ENCODE assay signal across 1 cellular context in the genomic region with DNA sequence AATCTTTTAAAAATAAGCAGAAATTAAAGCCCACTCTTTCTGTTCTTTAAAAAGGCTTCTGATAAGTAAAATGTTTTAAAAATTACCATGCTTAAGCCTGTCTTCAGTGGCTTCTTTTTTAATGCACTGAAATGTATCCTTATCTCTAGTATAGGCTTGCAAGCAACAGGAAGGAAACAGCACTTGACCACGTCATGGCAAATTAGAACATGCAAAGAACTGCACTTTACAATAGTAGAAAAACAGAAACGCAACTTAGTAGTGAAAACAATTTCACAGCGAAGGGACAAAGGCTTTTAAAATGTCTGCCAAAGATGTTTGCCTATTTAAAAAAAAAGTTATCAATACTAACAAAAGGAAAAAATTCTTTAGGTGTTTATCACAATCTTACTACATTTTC.
TF ChIP-seq lines count a peak whose summit lies in the region.

No MANE protein-coding gene starts in this region.

TF ChIP-seq in HEK293, 187 proteins besides CTCF, POLR2A, EP300 and RAD21 (continued from another document):
- TF ChIP-seq ZNF202 (tag by site-specific recombination; IDR thresholded peaks at IDR 0.05; ENCODE audit: borderline replicate concordance) = no peak
- TF ChIP-seq ZNF610 (tag by site-specific recombination; IDR thresholded peaks at IDR 0.05; ENCODE audit: borderline replicate concordance) = no peak
- TF ChIP-seq ZNF558 (tag by site-specific recombination; IDR thresholded peaks at IDR 0.05) = no peak
- TF ChIP-seq, protein P1, sequence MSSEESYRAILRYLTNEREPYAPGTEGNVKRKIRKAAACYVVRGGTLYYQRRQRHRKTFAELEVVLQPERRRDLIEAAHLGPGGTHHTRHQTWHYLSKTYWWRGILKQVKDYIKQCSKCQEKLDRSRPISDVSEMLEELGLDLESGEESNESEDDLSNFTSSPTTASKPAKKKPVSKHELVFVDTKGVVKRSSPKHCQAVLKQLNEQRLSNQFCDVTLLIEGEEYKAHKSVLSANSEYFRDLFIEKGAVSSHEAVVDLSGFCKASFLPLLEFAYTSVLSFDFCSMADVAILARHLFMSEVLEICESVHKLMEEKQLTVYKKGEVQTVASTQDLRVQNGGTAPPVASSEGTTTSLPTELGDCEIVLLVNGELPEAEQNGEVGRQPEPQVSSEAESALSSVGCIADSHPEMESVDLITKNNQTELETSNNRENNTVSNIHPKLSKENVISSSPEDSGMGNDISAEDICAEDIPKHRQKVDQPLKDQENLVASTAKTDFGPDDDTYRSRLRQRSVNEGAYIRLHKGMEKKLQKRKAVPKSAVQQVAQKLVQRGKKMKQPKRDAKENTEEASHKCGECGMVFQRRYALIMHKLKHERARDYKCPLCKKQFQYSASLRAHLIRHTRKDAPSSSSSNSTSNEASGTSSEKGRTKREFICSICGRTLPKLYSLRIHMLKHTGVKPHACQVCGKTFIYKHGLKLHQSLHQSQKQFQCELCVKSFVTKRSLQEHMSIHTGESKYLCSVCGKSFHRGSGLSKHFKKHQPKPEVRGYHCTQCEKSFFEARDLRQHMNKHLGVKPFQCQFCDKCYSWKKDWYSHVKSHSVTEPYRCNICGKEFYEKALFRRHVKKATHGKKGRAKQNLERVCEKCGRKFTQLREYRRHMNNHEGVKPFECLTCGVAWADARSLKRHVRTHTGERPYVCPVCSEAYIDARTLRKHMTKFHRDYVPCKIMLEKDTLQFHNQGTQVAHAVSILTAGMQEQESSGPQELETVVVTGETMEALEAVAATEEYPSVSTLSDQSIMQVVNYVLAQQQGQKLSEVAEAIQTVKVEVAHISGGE (tag by site-specific recombination; conservative IDR thresholded peaks at IDR 0.05; ENCODE audit: low read depth) = no peak
- no peak for TF ChIP-seq ZNF133 (tag by site-specific recombination; IDR thresholded peaks at IDR 0.05)
- peak; percentile 26; the same call in 1 of the 2 replicates for TF ChIP-seq ZNF394 (tag by site-specific recombination; IDR thresholded peaks at IDR 0.05; ENCODE audit: borderline replicate concordance)
- TF ChIP-seq ZNF184 (tag by site-specific recombination; IDR thresholded peaks at IDR 0.05) = no peak
- TF ChIP-seq ZBTB7A (tag by site-specific recombination; IDR thresholded peaks at IDR 0.05; ENCODE audit: low read depth) = no peak
- no peak for TF ChIP-seq ZNF239 (tag by site-specific recombination; IDR thresholded peaks at IDR 0.05)
- no peak for TF ChIP-seq RBAK (tag by site-specific recombination; IDR thresholded peaks at IDR 0.05)
